Comparison of ENCODE assay signal across 9 cellular contexts in the genomic region with DNA sequence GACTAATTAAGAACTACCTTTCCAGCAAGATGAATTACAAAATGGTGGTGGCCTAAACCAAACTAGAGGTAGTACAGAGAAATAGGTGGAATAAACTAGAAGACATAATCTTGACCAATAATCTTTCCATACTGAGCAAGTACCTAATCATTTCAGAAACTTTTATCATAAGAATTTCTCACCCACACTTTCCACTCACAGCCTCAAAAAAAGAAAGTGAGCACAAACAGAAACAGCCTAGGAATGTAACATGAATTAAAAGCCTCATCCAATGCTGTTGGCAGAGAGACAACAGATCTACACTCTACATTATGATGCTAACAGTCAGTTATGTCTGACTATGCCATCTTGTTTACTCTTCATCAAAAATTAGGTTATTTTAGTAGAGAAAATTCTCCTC. TPM values are rescaled to one million over a fixed set of nuclear protein-coding genes. Genes with fewer than 3 reads are reported as not detected.
A peak's percentile ranks its signal among the peaks of the same experiment; 100 is the strongest.
DNase-seq lines count a peak whose midpoint lies in the region; ATAC-seq, FAIRE-seq and TF ChIP-seq lines count a peak whose summit lies in the region.
"Had no signal": no experiment of that assay in that cellular context is flagged by ENCODE, and none has a peak within 500 bp of the region (broad histone marks: within the 10 kb centered on the region; RNA-seq: fewer than 3 reads in every experiment).

No MANE protein-coding gene starts in this region.

- TF ChIP-seq CTCF in DND-41 (IDR thresholded peaks at IDR 0.05; ENCODE audit: borderline replicate concordance, extremely low read depth, low read length, poor library complexity, severe bottlenecking), result no peak
- no peak for TF ChIP-seq CTCF in MM.1S (IDR thresholded peaks at IDR 0.05; ENCODE audit: low read length)
- no peak for TF ChIP-seq CTCF in chondrocyte (IDR thresholded peaks at IDR 0.05)
- no peak for TF ChIP-seq CTCF in natural killer cell (IDR thresholded peaks at IDR 0.05)
- no peak for TF ChIP-seq CTCF in BE2C (IDR thresholded peaks at IDR 0.05; ENCODE audit: low read depth, low read length)

- H3K27ac ChIP-seq in DND-41 (ENCODE audit: low read length) (no peak overlapping the region), MM.1S (ENCODE audit: low read length) (no peak overlapping the region)

- peak overlapping the region; percentile 57 for H3K27ac Mint-ChIP-seq in chondrocyte (ENCODE audit: unreplicated experiment)
- peak overlapping the region; percentile 99 for H3K27ac Mint-ChIP-seq in natural killer cell

- H3K27me3 ChIP-seq in DND-41 (ENCODE audit: insufficient read depth, low read length, poor library complexity), result no peaks in the 10 kb centered on the region
- no peaks in the 10 kb centered on the region for H3K27me3 ChIP-seq in MM.1S (replicated peaks; ENCODE audit: insufficient read depth, low read length)
- H3K27me3 ChIP-seq in BE2C, result no peaks in the 10 kb centered on the region

- H4K20me1 ChIP-seq in DND-41 (ENCODE audit: insufficient read depth, low read length) (peaks cover 16% of the 10 kb centered on the region), MM.1S (ENCODE audit: insufficient read depth, low read length) (no peaks in the 10 kb centered on the region)

- DNase-seq in DND-41 (no peak), MM.1S (no peak), chondrocyte (ENCODE audit: low spot score) (no peak), natural killer cell (no peak), frontal cortex (ENCODE audit: low spot score in 2 of 2) (no peak), BE2C (no peak), HTR-8/SVneo (ENCODE audit: insufficient read length, low spot score) (no peak)
- DNase-seq: activated CD4-positive, alpha-beta T cell treated with anti-CD3 and anti-CD28 coated beads for 4 hours had no signal

- peak overlapping the region; percentile 71; the same call in 1 of the 2 replicates for H3K4me2 ChIP-seq in DND-41 (ENCODE audit: insufficient read depth, low read length)
- H3K4me2 ChIP-seq in MM.1S (ENCODE audit: low read depth, low read length), result peak overlapping the region; percentile 31; the same call in 1 of the 2 replicates

- no peaks in the 10 kb centered on the region for H3K9me3 ChIP-seq in DND-41 (ENCODE audit: insufficient read depth, low read length, severe bottlenecking)
- H3K9me3 ChIP-seq in MM.1S (replicated peaks; ENCODE audit: insufficient read depth, low read length), result no peaks in the 10 kb centered on the region
- H3K9me3 ChIP-seq in BE2C, result no peaks in the 10 kb centered on the region

- H3K27me3 Mint-ChIP-seq in chondrocyte (ENCODE audit: low read depth) (no peaks in the 10 kb centered on the region), natural killer cell (ENCODE audit: low read depth in 2 of 2) (no peaks in the 10 kb centered on the region)

- H3K36me3 ChIP-seq in DND-41 (ENCODE audit: insufficient read depth, low read length) (peaks cover under 1% of the 10 kb centered on the region), MM.1S (replicated peaks; ENCODE audit: insufficient read depth, low read length) (no peaks in the 10 kb centered on the region), BE2C (peaks cover under 1% of the 10 kb centered on the region; the same call in 1 of the 2 replicates)

- ATAC-seq in DND-41 (ENCODE audit: insufficient read depth, low read depth) (no peak), natural killer cell (no peak), HG03045 (IDR thresholded peaks at IDR 0.05; ENCODE audit: unreplicated experiment) (no peak)

- H3K79me2 ChIP-seq in DND-41 (ENCODE audit: insufficient read depth, low read length) (peaks cover 81% of the 10 kb centered on the region), MM.1S (ENCODE audit: low read length) (peaks cover 67% of the 10 kb centered on the region)

- peaks cover 1% of the 10 kb centered on the region for H3K36me3 Mint-ChIP-seq in chondrocyte (ENCODE audit: low read depth)
- H3K36me3 Mint-ChIP-seq in natural killer cell, result no peaks in the 10 kb centered on the region

- intact Hi-C loops in natural killer cell (cut with micrococcal nuclease), result no loop called here

- H3K4me3 ChIP-seq in DND-41 (ENCODE audit: low read depth in 1 of 2, low read length in 2 of 2), result no peak overlapping the region
- H3K4me3 ChIP-seq in MM.1S (ENCODE audit: low read length), result no peak overlapping the region
- no peak overlapping the region for H3K4me3 ChIP-seq in BE2C (ENCODE audit: low read depth, low read length)

- no peaks in the 10 kb centered on the region for H3K9me2 ChIP-seq in MM.1S (replicated peaks; ENCODE audit: insufficient read depth, low read length)

- H3K4me1 ChIP-seq in DND-41 (ENCODE audit: insufficient read depth, low read length), result peaks cover 34% of the 10 kb centered on the region
- H3K4me1 ChIP-seq in MM.1S (ENCODE audit: low read length), result 0 out of 2 replicates have a peak, but pooled peaks cover 14% of the 10 kb centered on the region
- H3K4me1 ChIP-seq in BE2C, result peaks cover 4% of the 10 kb centered on the region

- FAIRE-seq in frontal cortex (lab: Jason Lieb, UNC) (no peak), HTR-8/SVneo (lab: Jason Lieb, UNC) (no peak)

- no peak overlapping the region for H2AFZ ChIP-seq in DND-41 (ENCODE audit: low read depth, low read length)
- H2AFZ ChIP-seq in MM.1S (ENCODE audit: low read length), result no peak overlapping the region

- no peak overlapping the region for H3K9ac ChIP-seq in DND-41 (ENCODE audit: low read depth, low read length)
- H3K9ac ChIP-seq in MM.1S (ENCODE audit: low read length), result no peak overlapping the region

- H3K4me1 Mint-ChIP-seq in chondrocyte (ENCODE audit: low read depth) (peaks cover 46% of the 10 kb centered on the region), natural killer cell (peaks cover 52 to 57% of the 10 kb centered on the region in 2 donors)

- H3K4me3 Mint-ChIP-seq in chondrocyte (ENCODE audit: unreplicated experiment) (peak overlapping the region; percentile 44), natural killer cell (peak overlapping the region; percentile 68)

- peaks cover 16% of the 10 kb centered on the region for H3F3A ChIP-seq in MM.1S (ENCODE audit: insufficient read depth, low read length)

- H3K9me3 Mint-ChIP-seq in chondrocyte (ENCODE audit: low read depth), result no peaks in the 10 kb centered on the region
- H3K9me3 Mint-ChIP-seq in natural killer cell, result no peaks in the 10 kb centered on the region

RNA-seq across cellular contexts. Expression of a gene that starts 1.3 kb away (rescaled TPM):
- 21.3 to 25.0 TPM (median 22.6 TPM) in 3 replicates for total RNA-seq in chondrocyte
- 10 to 100 TPM; 70.9 to 90.0 (median 76.5) TPM for total RNA-seq in natural killer cell
- 38.7 TPM for total RNA-seq in frontal cortex
- polyA plus RNA-seq in BE2C (2012; ENCODE audit: insufficient read depth, insufficient read length, low read depth), result 2.8 TPM
